In the genomic region with DNA sequence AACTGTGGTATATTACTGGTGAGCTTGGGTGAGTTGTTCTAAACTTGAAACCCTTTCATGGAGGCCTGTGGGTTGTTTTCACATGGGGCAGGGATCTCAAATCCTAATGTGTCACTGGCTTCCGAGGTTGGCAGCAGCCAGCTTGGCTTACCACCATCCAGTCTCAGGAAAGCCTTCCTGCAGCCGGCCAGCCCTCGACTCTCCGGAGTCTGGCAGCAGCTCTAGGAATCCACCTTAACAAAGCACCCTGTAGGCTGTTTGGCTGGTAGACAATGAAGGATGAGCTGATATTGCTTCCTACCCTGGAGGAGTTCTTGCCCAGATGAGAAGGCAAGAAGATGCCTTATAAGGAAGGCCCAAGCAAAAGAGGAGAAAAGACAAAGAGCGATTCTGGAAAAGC, we compare ENCODE assay signal across 11 cellular contexts.
DNase-seq lines count a peak whose midpoint lies in the region; ATAC-seq, FAIRE-seq and TF ChIP-seq lines count a peak whose summit lies in the region.
"Had no signal": no experiment of that assay in that cellular context is flagged by ENCODE, and none has a peak within 500 bp of the region (broad histone marks: within the 10 kb centered on the region; RNA-seq: fewer than 3 reads in every experiment).

No MANE protein-coding gene starts in this region.

- H3K4me2 ChIP-seq in astrocyte (ENCODE audit: low read length), result peak overlapping the region; percentile 34
- H3K4me2 ChIP-seq in PC-9, result no peak overlapping the region

- H3K27me3 ChIP-seq in HUES48 (ENCODE audit: control insufficient read depth, insufficient read depth, low read length) (no peaks in the 10 kb centered on the region), astrocyte (ENCODE audit: insufficient read depth, low read length) (no peaks in the 10 kb centered on the region), rectal smooth muscle tissue (ENCODE audit: control insufficient read depth, insufficient read depth, low read length) (no peaks in the 10 kb centered on the region), PC-9 (ENCODE audit: insufficient read depth, low read depth) (no peaks in the 10 kb centered on the region)

- ATAC-seq in GM21619 (IDR thresholded peaks at IDR 0.05; ENCODE audit: unreplicated experiment) (no peak), HG02885 (IDR thresholded peaks at IDR 0.05; ENCODE audit: poor library complexity, unreplicated experiment) (no peak)
- ATAC-seq: Panc1 had no signal

- H3K4me1 ChIP-seq in HUES48 (ENCODE audit: control insufficient read depth, insufficient read depth, low read length) (peaks cover 6% of the 10 kb centered on the region), astrocyte (ENCODE audit: insufficient read depth, low read length) (peaks cover 4% of the 10 kb centered on the region), rectal smooth muscle tissue (ENCODE audit: control insufficient read depth, insufficient read depth, low read length) (peaks cover 7% of the 10 kb centered on the region), PC-9 (replicated peaks; ENCODE audit: insufficient read depth) (no peaks in the 10 kb centered on the region)

- intact Hi-C loops in PC-9 (cut with micrococcal nuclease; ENCODE audit: unreplicated experiment), result loop anchor here (2.0 kb wide), 1 partner anchor 341 kb away; no protein-coding TSS in a partner anchor

- peak; percentile 34 for DNase-seq in astrocyte (ENCODE audit: low read depth)
- DNase-seq in iPS-NIHi11 (ENCODE audit: low spot score), result peak; percentile 21
- DNase-seq in RPMI8226, result no peak
- no peak for DNase-seq in PC-9
- DNase-seq: activated effector memory CD4-positive, alpha-beta T cell treated with Interleukin-2 at 50 U/mL for 16 hours; NCI-H2029 treated with DMSO at 0.1 percent for 48 hours had no signal

- BruUV-seq in PC-9 (replicated peaks; lab: Mats Ljungman, UMichigan), result no TSS peak

- H3K4me3 Mint-ChIP-seq in astrocyte (ENCODE audit: unreplicated experiment), result no peak overlapping the region

- no peak for TF ChIP-seq CTCF in astrocyte (IDR thresholded peaks at IDR 0.05; ENCODE audit: insufficient read depth, low read depth, low read length)
- TF ChIP-seq CTCF in PC-9 (conservative IDR thresholded peaks at IDR 0.05), result no peak

- FAIRE-seq in astrocyte (lab: Jason Lieb, UNC), result no peak

- no peaks in the 10 kb centered on the region for H3K9me2 ChIP-seq in PC-9 (ENCODE audit: insufficient read depth)

- CTCF ChIA-PET in PC-9 (lab: Charles Lee), result no interaction called here

- H3K9ac ChIP-seq in HUES48 (ENCODE audit: low read depth, low read length) (no peak overlapping the region), astrocyte (ENCODE audit: low read length) (no peak overlapping the region), rectal smooth muscle tissue (ENCODE audit: low read length) (no peak overlapping the region)

- no peaks in the 10 kb centered on the region for H3K9me3 ChIP-seq in HUES48 (ENCODE audit: control insufficient read depth, insufficient read depth, low read length)
- no peaks in the 10 kb centered on the region for H3K9me3 ChIP-seq in astrocyte (ENCODE audit: insufficient read depth, low read depth, low read length)
- no peaks in the 10 kb centered on the region for H3K9me3 ChIP-seq in PC-9 (ENCODE audit: insufficient read depth, low read depth)

- POLR2A ChIA-PET in PC-9 (lab: Charles Lee; ENCODE audit: unreplicated experiment), result no interaction called here

- H3K36me3 ChIP-seq in HUES48 (ENCODE audit: control insufficient read depth, insufficient read depth, low read length) (no peaks in the 10 kb centered on the region), astrocyte (ENCODE audit: insufficient read depth, low read length) (peaks cover 3% of the 10 kb centered on the region), rectal smooth muscle tissue (ENCODE audit: control insufficient read depth, insufficient read depth, low read length) (no peaks in the 10 kb centered on the region), PC-9 (ENCODE audit: low read depth) (no peaks in the 10 kb centered on the region)

- no peaks in the 10 kb centered on the region for H3K9me3 Mint-ChIP-seq in astrocyte (ENCODE audit: unreplicated experiment)

- H3K27ac Mint-ChIP-seq in astrocyte (ENCODE audit: unreplicated experiment), result no peak overlapping the region

- H3K4me3 ChIP-seq in HUES48 (ENCODE audit: low read depth, low read length), result no peak overlapping the region
- H3K4me3 ChIP-seq in astrocyte (ENCODE audit: insufficient read depth, low read depth, low read length), result no peak overlapping the region
- H3K4me3 ChIP-seq in rectal smooth muscle tissue (ENCODE audit: low read length), result no peak overlapping the region
- H3K4me3 ChIP-seq in PC-9, result no peak overlapping the region

- peaks cover 5% of the 10 kb centered on the region for H3K36me3 Mint-ChIP-seq in astrocyte (ENCODE audit: low read depth, unreplicated experiment)

- H3K79me2 ChIP-seq in astrocyte (ENCODE audit: insufficient read depth, low read length), result peaks cover 19% of the 10 kb centered on the region
- H3K79me2 ChIP-seq in PC-9 (ENCODE audit: low read depth), result no peaks in the 10 kb centered on the region

- H3K27ac ChIP-seq in HUES48 (ENCODE audit: low read depth, low read length) (peak overlapping the region; percentile 48), astrocyte (ENCODE audit: low read depth, low read length) (no peak overlapping the region), rectal smooth muscle tissue (ENCODE audit: low read depth, low read length) (peak overlapping the region; percentile 63), PC-9 (no peak overlapping the region)

- H4K20me1 ChIP-seq in astrocyte (ENCODE audit: insufficient read depth, low read length), result peaks cover 18% of the 10 kb centered on the region
- no peaks in the 10 kb centered on the region for H4K20me1 ChIP-seq in PC-9 (ENCODE audit: insufficient read depth)

- H2AFZ ChIP-seq in astrocyte (ENCODE audit: low read depth, low read length) (no peak overlapping the region), PC-9 (no peak overlapping the region)

- H3F3A ChIP-seq in PC-9 (ENCODE audit: insufficient read depth, low read depth), result no peaks in the 10 kb centered on the region

- H3K4me1 Mint-ChIP-seq in astrocyte (ENCODE audit: low read depth, unreplicated experiment), result peaks cover 20% of the 10 kb centered on the region

- no peaks in the 10 kb centered on the region for H3K27me3 Mint-ChIP-seq in astrocyte (ENCODE audit: low read depth, unreplicated experiment)

Comparison
In these comparisons a context has a peak if more than half of its experiments do, and no peak if none do; other contexts are left out.
1. H3K27ac ChIP-seq: peak in HUES48 (single experiment) and rectal smooth muscle tissue (single experiment); none in astrocyte (single experiment) and PC-9 (single experiment).
2. DNase-seq: peak in astrocyte (single experiment) and iPS-NIHi11 (single experiment); none in RPMI8226 (single experiment) and PC-9 (0 of 2).